8 cellular contexts compared by ENCODE assay signal in the genomic region with DNA sequence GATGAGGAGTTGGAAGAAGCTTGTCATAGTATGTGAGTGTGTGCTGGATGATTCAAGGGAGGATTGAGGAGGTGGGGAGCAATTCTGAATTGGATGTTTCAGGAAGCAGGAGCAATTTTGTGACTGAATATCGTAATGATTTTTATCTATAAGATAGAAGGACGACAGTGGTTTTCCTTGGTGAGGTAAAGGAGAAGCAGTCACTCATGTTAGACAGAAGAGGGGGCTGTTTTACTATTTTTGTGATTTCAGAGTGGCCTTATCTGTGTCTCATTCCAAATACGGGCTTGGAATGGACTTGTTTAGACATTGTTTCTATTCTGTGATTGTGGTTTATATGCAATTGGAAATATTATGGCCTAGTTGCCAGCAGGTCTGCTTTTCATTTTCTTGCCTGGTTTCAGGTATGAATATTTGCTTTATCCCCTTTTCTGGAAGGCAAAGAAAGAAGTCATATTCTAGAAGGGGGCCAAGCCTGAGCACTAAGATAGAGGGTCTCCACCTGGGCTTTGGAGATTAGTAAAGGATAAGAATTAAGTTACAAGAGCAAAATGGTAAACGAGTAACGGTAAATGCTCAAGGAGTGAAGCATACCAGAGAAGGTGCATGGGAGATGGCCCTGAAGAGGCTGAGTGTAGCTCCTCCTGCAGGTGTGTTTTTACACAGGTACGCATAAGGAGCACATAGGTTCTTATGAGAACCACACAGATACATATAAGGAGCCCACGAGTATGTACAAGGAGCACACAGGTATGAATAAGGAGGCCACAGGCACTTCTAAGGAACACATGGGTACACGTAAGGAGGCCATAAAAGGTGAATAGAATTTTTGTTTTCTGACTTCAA.
DNase-seq lines count a peak whose midpoint lies in the region; ATAC-seq and TF ChIP-seq lines count a peak whose summit lies in the region.

No MANE protein-coding gene starts in this region.

- DNase-seq in NCI-H2107 (lab: John Stamatoyannopoulos, UW) (peak; percentile 14), left lobe of liver (ENCODE audit: low spot score) (no peak)
- DNase-seq in stimulated activated naive B cell treated with anti-CD40 and anti-IgM and Interleukin-4, amounts not matched to agents 10 μg/mL and 1 μg/mL and 100 μg/mL, for 72 hours = no peak

- H3K79me2 ChIP-seq in ACC112 (ENCODE audit: control insufficient read depth, insufficient read depth, low read length, unreplicated experiment) = no peaks in the 10 kb centered on the region

- H3K27ac ChIP-seq in ACC112 (ENCODE audit: low read depth, low read length) = no peak overlapping the region

- peaks cover 0 to 15% of the 10 kb centered on the region in 2 donors for H3K9me3 Mint-ChIP-seq in stimulated activated naive B cell treated with anti-CD40 and anti-IgM and Interleukin-4, amounts not matched to agents 10 μg/mL and 1 μg/mL and 100 μg/mL, for 72 hours

- 0 out of 2 replicates have a peak overlapping the region, but pooled peaks have one; percentile 24 for H3K4me3 ChIP-seq in ACC112 (ENCODE audit: low read depth, low read length)
- no peak overlapping the region for H3K4me3 ChIP-seq in WI38 (ENCODE audit: low read depth, low read length)

- peak; percentile 83 for ATAC-seq in left lobe of liver
- no peak for ATAC-seq in HG02642 (IDR thresholded peaks at IDR 0.05; ENCODE audit: poor library complexity, unreplicated experiment)
- no peak for ATAC-seq in stimulated activated naive B cell treated with anti-CD40 and anti-IgM and Interleukin-4, amounts not matched to agents 10 μg/mL and 1 μg/mL and 100 μg/mL, for 72 hours (replicated peaks)
- ATAC-seq in GM18907 (IDR thresholded peaks at IDR 0.05; ENCODE audit: unreplicated experiment) = no peak

- H3K4me3 Mint-ChIP-seq in stimulated activated naive B cell treated with anti-CD40 and anti-IgM and Interleukin-4, amounts not matched to agents 10 μg/mL and 1 μg/mL and 100 μg/mL, for 72 hours = no peak overlapping the region

- no peak overlapping the region for H3K27ac Mint-ChIP-seq in stimulated activated naive B cell treated with anti-CD40 and anti-IgM and Interleukin-4, amounts not matched to agents 10 μg/mL and 1 μg/mL and 100 μg/mL, for 72 hours

- no peaks in the 10 kb centered on the region for H3K4me1 ChIP-seq in ACC112 (ENCODE audit: control insufficient read depth, insufficient read depth, low read length, unreplicated experiment)

- no peaks in the 10 kb centered on the region for H3K4me1 Mint-ChIP-seq in stimulated activated naive B cell treated with anti-CD40 and anti-IgM and Interleukin-4, amounts not matched to agents 10 μg/mL and 1 μg/mL and 100 μg/mL, for 72 hours

- no peaks in the 10 kb centered on the region for H3K36me3 Mint-ChIP-seq in stimulated activated naive B cell treated with anti-CD40 and anti-IgM and Interleukin-4, amounts not matched to agents 10 μg/mL and 1 μg/mL and 100 μg/mL, for 72 hours

- H3K36me3 ChIP-seq in ACC112 (ENCODE audit: insufficient read depth, low read length) = no peaks in the 10 kb centered on the region

- peak overlapping the region; percentile 28 for H2AFZ ChIP-seq in ACC112 (ENCODE audit: low read length, unreplicated experiment)

- H3K27me3 Mint-ChIP-seq in stimulated activated naive B cell treated with anti-CD40 and anti-IgM and Interleukin-4, amounts not matched to agents 10 μg/mL and 1 μg/mL and 100 μg/mL, for 72 hours = no peaks in the 10 kb centered on the region

- TF ChIP-seq CTCF in GM12874 (IDR thresholded peaks at IDR 0.05; ENCODE audit: insufficient read depth, low read depth, low read length) (peak; percentile 36; the same call in 1 of the 2 replicates), WI38 (IDR thresholded peaks at IDR 0.05; ENCODE audit: low read depth, low read length) (peak; percentile 34; the same call in 1 of the 2 replicates)

- no peaks in the 10 kb centered on the region for H3K27me3 ChIP-seq in ACC112 (ENCODE audit: insufficient read depth, low read length)
